23 cellular contexts compared by ENCODE assay signal in the genomic region with DNA sequence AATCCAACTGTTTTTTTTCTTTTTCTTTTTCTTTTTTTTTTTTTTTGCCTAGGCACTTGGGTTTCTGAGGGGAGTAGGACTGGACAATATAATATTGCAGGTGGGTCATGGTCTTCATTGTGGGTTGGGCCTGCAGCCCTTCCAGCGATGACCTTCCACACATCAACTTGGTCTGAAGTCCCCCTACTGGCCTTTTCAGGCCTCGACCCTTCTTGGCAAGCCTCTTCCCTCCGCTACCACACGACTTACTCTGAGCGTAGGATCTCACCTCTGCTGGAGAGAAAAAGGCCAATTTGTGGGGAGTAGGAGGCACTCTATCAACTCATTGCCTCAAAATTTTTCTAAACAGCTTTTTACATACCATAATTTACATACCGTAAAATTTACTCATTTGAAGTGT. TPM values are rescaled to one million over a fixed set of nuclear protein-coding genes. Genes with fewer than 3 reads are reported as not detected.
DNase-seq lines count a peak whose midpoint lies in the region; ATAC-seq, FAIRE-seq and TF ChIP-seq lines count a peak whose summit lies in the region.
"Had no signal": no experiment of that assay in that cellular context is flagged by ENCODE, and none has a peak within 500 bp of the region (broad histone marks: within the 10 kb centered on the region; RNA-seq: fewer than 3 reads in every experiment).

No MANE protein-coding gene starts in this region.

- H3K4me3 Mint-ChIP-seq in H9, result no peak overlapping the region
- H3K4me3 Mint-ChIP-seq in neural crest cell, result peak overlapping the region; percentile 40
- H3K4me3 Mint-ChIP-seq in CD4-positive, alpha-beta T cell, result no peak overlapping the region
- H3K4me3 Mint-ChIP-seq: activated CD8-positive, alpha-beta memory T cell treated with anti-CD3 and anti-CD28 coated beads, Interleukin-2, amount 10 ng/mL, durations not matched to agents 7 days and 5 days; CD4-positive, alpha-beta memory T cell; central memory CD8-positive, alpha-beta T cell; mesothelial cell of epicardium had no signal

- H2AFZ ChIP-seq in H9 (ENCODE audit: low read length) (no peak overlapping the region), osteoblast (ENCODE audit: low read length) (no peak overlapping the region)
- H2AFZ ChIP-seq: GM23248 had no signal

- no peak for TF ChIP-seq POLR2A in GM12891 (IDR thresholded peaks at IDR 0.05; ENCODE audit: low read depth, low read length)

- H3K27ac Mint-ChIP-seq in H9, result no peak overlapping the region
- no peak overlapping the region for H3K27ac Mint-ChIP-seq in neural crest cell (ENCODE audit: unreplicated experiment)
- no peak overlapping the region for H3K27ac Mint-ChIP-seq in CD4-positive, alpha-beta T cell
- H3K27ac Mint-ChIP-seq: activated CD8-positive, alpha-beta memory T cell treated with anti-CD3 and anti-CD28 coated beads, Interleukin-2, amount 10 ng/mL, durations not matched to agents 7 days and 5 days; CD4-positive, alpha-beta memory T cell; mesothelial cell of epicardium had no signal

- ATAC-seq in CD4-positive, alpha-beta T cell (ENCODE audit: poor library complexity), result no peak
- ATAC-seq: activated CD8-positive, alpha-beta memory T cell treated with anti-CD3 and anti-CD28 coated beads, Interleukin-2, amount 10 ng/mL, durations not matched to agents 7 days and 5 days had no signal

- WGBS in H9 (ENCODE audit: extremely low coverage, insufficient read length, low lambda C conversion rate), result no CpG with 5 or more reads among the region's 6 CpGs

- H4K91ac ChIP-seq in H9 (ENCODE audit: insufficient read length, low read depth, low read length), result no peak overlapping the region

- H2BK20ac ChIP-seq in H9 (ENCODE audit: low read depth, low read length, poor library complexity, severe bottlenecking), result no peak overlapping the region

- no peak for FAIRE-seq in GM12891 (lab: Jason Lieb, UNC)
- FAIRE-seq: A204.1 had no signal

- H3K36me3 ChIP-seq in WERI-Rb-1 (no peaks in the 10 kb centered on the region), osteoblast (ENCODE audit: insufficient read depth, low read length) (no peaks in the 10 kb centered on the region)
- H3K36me3 ChIP-seq: upper lobe of left lung had no signal

- intact Hi-C loops in CD4-positive, alpha-beta T cell (cut with DNase I, micrococcal nuclease), result no loop called here

- H2BK5ac ChIP-seq in H9 (ENCODE audit: insufficient read length, low read length), result no peak overlapping the region

- peak; percentile 13 for DNase-seq in NCI-H1092 treated with DMSO at 0.1 percent for 48 hours (lab: John Stamatoyannopoulos, UW)
- no peak for DNase-seq in NCI-H1092 (lab: John Stamatoyannopoulos, UW)
- peak; percentile 57 for DNase-seq in H9
- DNase-seq in WERI-Rb-1, result peak; percentile 53
- DNase-seq in neural crest cell (ENCODE audit: low read depth, low spot score), result no peak
- no peak for DNase-seq in osteoblast (ENCODE audit: insufficient read length, low spot score, missing footprints)
- DNase-seq in CD4-positive, alpha-beta T cell, result no peak
- no peak for DNase-seq in GM12891 (ENCODE audit: insufficient read length, low spot score)
- DNase-seq: activated CD8-positive, alpha-beta memory T cell treated with anti-CD3 and anti-CD28 coated beads, Interleukin-2, amount 10 ng/mL, durations not matched to agents 7 days and 5 days; amniotic stem cell; CD4-positive, alpha-beta memory T cell; effector CD8-positive, alpha-beta T cell; GM23248; NCI-H1694; NCI-H345; OCI-M1; retina; stimulated activated naive CD4-positive, alpha-beta T cell treated with Interleukin-2 at 50 U/mL for 16 hours; upper lobe of left lung had no signal

- no peak overlapping the region for H2BK15ac ChIP-seq in H9 (ENCODE audit: low read depth, low read length)

- H3K4me3 ChIP-seq in WERI-Rb-1 (ENCODE audit: low read depth, low read length), result no peak overlapping the region
- no peak overlapping the region for H3K4me3 ChIP-seq in osteoblast (ENCODE audit: insufficient read depth, low read length)
- H3K4me3 ChIP-seq: GM23248, upper lobe of left lung had no signal

- no peak overlapping the region for H3K14ac ChIP-seq in H9 (ENCODE audit: insufficient read depth, low read length)

- H2AK5ac ChIP-seq in H9 (ENCODE audit: insufficient read length, low read length), result no peak overlapping the region

- no peaks in the 10 kb centered on the region; a peak in 1 of 5 replicates for H3K9me3 Mint-ChIP-seq in H9
- peaks cover 2% of the 10 kb centered on the region for H3K9me3 Mint-ChIP-seq in neural crest cell
- H3K9me3 Mint-ChIP-seq in CD4-positive, alpha-beta T cell, result no peaks in the 10 kb centered on the region
- H3K9me3 Mint-ChIP-seq: central memory CD8-positive, alpha-beta T cell; mesothelial cell of epicardium had no signal

- H3K18ac ChIP-seq in H9 (ENCODE audit: insufficient read length, low read depth, low read length), result no peak overlapping the region

- H2BK120ac ChIP-seq in H9 (ENCODE audit: low read depth, low read length, poor library complexity, severe bottlenecking), result no peak overlapping the region

- H3K9me3 ChIP-seq in H9 (ENCODE audit: control insufficient read depth, low read depth, low read length) (no peaks in the 10 kb centered on the region), WERI-Rb-1 (ENCODE audit: severe bottlenecking) (no peaks in the 10 kb centered on the region), osteoblast (ENCODE audit: low read depth, low read length) (no peaks in the 10 kb centered on the region)
- H3K9me3 ChIP-seq in CD4-positive, alpha-beta T cell (ENCODE audit: control insufficient read depth, low read length), result no peaks in the 10 kb centered on the region
- H3K9me3 ChIP-seq: upper lobe of left lung had no signal

- no peak overlapping the region for H4K8ac ChIP-seq in H9 (replicated peaks; ENCODE audit: insufficient read length, low read depth, low read length)

- no peak overlapping the region for H3K4ac ChIP-seq in H9 (ENCODE audit: low read depth, low read length)

- no peaks in the 10 kb centered on the region for H3K23me2 ChIP-seq in H9 (ENCODE audit: insufficient read length, low read depth, low read length, poor library complexity, severe bottlenecking)

- POLR2A ChIA-PET in CD4-positive, alpha-beta T cell (lab: Charles Lee), result no interaction called here

- H4K20me1 ChIP-seq in H9 (ENCODE audit: control insufficient read depth, insufficient read depth, insufficient read length), result no peaks in the 10 kb centered on the region
- H4K20me1 ChIP-seq in osteoblast (ENCODE audit: insufficient read depth, low read length), result no peaks in the 10 kb centered on the region

- H3K27me3 ChIP-seq in H9 (ENCODE audit: insufficient read depth, low read length) (no peaks in the 10 kb centered on the region; the same call in 1 of the 2 replicates), WERI-Rb-1 (ENCODE audit: insufficient read depth, low read depth, severe bottlenecking) (no peaks in the 10 kb centered on the region), osteoblast (ENCODE audit: insufficient read depth, low read length) (no peaks in the 10 kb centered on the region)
- peaks cover 8% of the 10 kb centered on the region for H3K27me3 ChIP-seq in CD4-positive, alpha-beta T cell (ENCODE audit: control insufficient read depth, insufficient read depth, low read length)
- H3K27me3 ChIP-seq: upper lobe of left lung had no signal

- no peaks in the 10 kb centered on the region for H3K4me1 ChIP-seq in H9 (ENCODE audit: insufficient read depth, low read length)
- H3K4me1 ChIP-seq in osteoblast (ENCODE audit: insufficient read depth, low read length), result no peaks in the 10 kb centered on the region
- H3K4me1 ChIP-seq: upper lobe of left lung had no signal

- TF ChIP-seq CTCF in H9 (conservative IDR thresholded peaks at IDR 0.05) (peak; percentile 75), WERI-Rb-1 (IDR thresholded peaks at IDR 0.05; ENCODE audit: low read depth, low read length) (peak; percentile 64), neural crest cell (conservative IDR thresholded peaks at IDR 0.05) (no peak), osteoblast (IDR thresholded peaks at IDR 0.05; ENCODE audit: extremely low read depth, low read depth, low read length) (no peak)
- TF ChIP-seq CTCF in CD4-positive, alpha-beta T cell (IDR thresholded peaks at IDR 0.05), result no peak

- no peaks in the 10 kb centered on the region for H3K36me3 Mint-ChIP-seq in H9 (ENCODE audit: insufficient read depth in 1 of 3, low read depth in 3 of 3)
- H3K36me3 Mint-ChIP-seq in neural crest cell (ENCODE audit: low read depth), result no peaks in the 10 kb centered on the region
- no peaks in the 10 kb centered on the region for H3K36me3 Mint-ChIP-seq in CD4-positive, alpha-beta T cell (ENCODE audit: low read depth)
- H3K36me3 Mint-ChIP-seq: activated CD8-positive, alpha-beta memory T cell treated with anti-CD3 and anti-CD28 coated beads, Interleukin-2, amount 10 ng/mL, durations not matched to agents 7 days and 5 days; CD4-positive, alpha-beta memory T cell; mesothelial cell of epicardium had no signal

- 0 out of 4 replicates have a peak, but pooled peaks cover 0 to 2% of the 10 kb centered on the region in 2 experiments for H3K4me1 Mint-ChIP-seq in H9
- peaks cover 25% of the 10 kb centered on the region for H3K4me1 Mint-ChIP-seq in neural crest cell
- H3K4me1 Mint-ChIP-seq in CD4-positive, alpha-beta T cell (ENCODE audit: low read depth), result no peaks in the 10 kb centered on the region
- H3K4me1 Mint-ChIP-seq: activated CD8-positive, alpha-beta memory T cell treated with anti-CD3 and anti-CD28 coated beads, Interleukin-2, amount 10 ng/mL, durations not matched to agents 7 days and 5 days; CD4-positive, alpha-beta memory T cell; central memory CD8-positive, alpha-beta T cell; mesothelial cell of epicardium had no signal

- H4K5ac ChIP-seq in H9 (ENCODE audit: insufficient read length, low read depth, low read length), result no peak overlapping the region

- H3K9ac ChIP-seq in H9 (ENCODE audit: extremely low read depth, insufficient read length, low read length), result no peak overlapping the region
- H3K9ac ChIP-seq: GM23248 had no signal

- no peak overlapping the region for H3K23ac ChIP-seq in H9 (ENCODE audit: insufficient read length, low read depth, low read length)

- no peak overlapping the region for H3T11ph ChIP-seq in H9 (ENCODE audit: low read length)

- no peak overlapping the region for H3K56ac ChIP-seq in H9 (ENCODE audit: insufficient read length, low read depth, low read length)

- no peak overlapping the region for H3K27ac ChIP-seq in H9 (ENCODE audit: insufficient read length, low read depth, low read length)
- no peak overlapping the region for H3K27ac ChIP-seq in WERI-Rb-1
- no peak overlapping the region for H3K27ac ChIP-seq in osteoblast (ENCODE audit: low read depth, low read length)
- no peak overlapping the region for H3K27ac ChIP-seq in CD4-positive, alpha-beta T cell (ENCODE audit: low read depth, low read length)
- H3K27ac ChIP-seq: GM23248, upper lobe of left lung had no signal

- H3K79me2 ChIP-seq in H9 (ENCODE audit: insufficient read depth, low read length), result no peaks in the 10 kb centered on the region
- no peaks in the 10 kb centered on the region for H3K79me2 ChIP-seq in osteoblast (ENCODE audit: insufficient read depth, low read length)

- no peaks in the 10 kb centered on the region for H3K79me1 ChIP-seq in H9 (ENCODE audit: insufficient read depth, low read depth, low read length, poor library complexity, severe bottlenecking)

- H3K4me2 ChIP-seq in H9 (ENCODE audit: insufficient read depth, insufficient read length, low read length) (no peak overlapping the region), osteoblast (ENCODE audit: insufficient read depth, low read length) (no peak overlapping the region)

- H3K27me3 Mint-ChIP-seq in H9 (ENCODE audit: low read depth), result peaks cover 13% of the 10 kb centered on the region
- H3K27me3 Mint-ChIP-seq in neural crest cell (ENCODE audit: low read depth), result peaks cover 6% of the 10 kb centered on the region
- H3K27me3 Mint-ChIP-seq in CD4-positive, alpha-beta T cell, result peaks cover 31% of the 10 kb centered on the region

- CTCF ChIA-PET in CD4-positive, alpha-beta T cell (lab: Charles Lee), result no interaction called here

- H2BK12ac ChIP-seq in H9 (ENCODE audit: insufficient read length, low read depth, low read length), result no peak overlapping the region

RNA-seq across cellular contexts. Expression of a gene that starts 51.1 kb away (rescaled TPM):
- total RNA-seq in H9 (2021) (1.7 TPM in 2 replicates), neural crest cell (1.6 and 2.4 TPM in 2 replicates), osteoblast (not detected in 2 replicates)
- not detected for total RNA-seq in CD4-positive, alpha-beta T cell
- polyA plus RNA-seq in GM12891 (2012; ENCODE audit: low read depth, missing spikeins), result not detected
- total RNA-seq: activated CD8-positive, alpha-beta memory T cell treated with anti-CD3 and anti-CD28 coated beads, Interleukin-2, amount 10 ng/mL, durations not matched to agents 7 days and 5 days; CD4-positive, alpha-beta memory T cell; fibroblast of lung; GM23248; mesothelial cell of epicardium had no signal
- polyA plus RNA-seq: CD4-positive, alpha-beta memory T cell; fibroblast of lung; GM23248 had no signal

Comparison
In these comparisons a context has a peak if more than half of its experiments do, and no peak if none do; other contexts are left out.
1. DNase-seq: peak in NCI-H1092 treated with DMSO at 0.1 percent for 48 hours (single experiment), H9 (single experiment) and WERI-Rb-1 (single experiment); none in NCI-H1092 (single experiment), neural crest cell (single experiment), osteoblast (single experiment), CD4-positive, alpha-beta T cell (0 of 10) and GM12891 (single experiment).
2. CTCF ChIP-seq: peak in H9 (single experiment) and WERI-Rb-1 (single experiment); none in neural crest cell (single experiment), osteoblast (single experiment) and CD4-positive, alpha-beta T cell (single experiment).